ENCODE assay signal across 1 cellular context in the genomic region with DNA sequence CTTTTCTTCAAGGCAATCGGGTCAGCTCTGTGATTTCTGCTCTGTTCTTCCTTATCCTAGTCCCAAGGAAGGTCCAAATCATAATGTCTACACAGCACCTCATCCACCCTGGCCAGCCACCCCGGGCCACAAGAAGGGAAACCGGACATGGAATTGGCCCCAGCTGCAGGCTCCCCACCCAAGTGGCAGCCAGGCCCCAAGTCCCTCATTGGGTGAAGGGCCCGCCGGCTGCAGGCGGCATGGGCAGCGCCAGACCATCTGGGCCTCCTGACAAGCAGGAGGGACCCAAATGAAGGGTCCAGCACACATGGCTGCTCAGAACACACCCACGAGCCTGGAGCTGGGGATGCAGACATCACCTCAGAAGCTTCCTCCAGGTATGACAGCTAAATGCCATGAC.
TF ChIP-seq lines count a peak whose summit lies in the region.

No MANE protein-coding gene starts in this region.

TF ChIP-seq in IMR-90, 13 proteins besides CTCF, POLR2A, EP300 and RAD21:
- no peak for TF ChIP-seq MAZ (IDR thresholded peaks at IDR 0.05; ENCODE audit: borderline replicate concordance, low read depth, low read length)
- TF ChIP-seq, protein P1, sequence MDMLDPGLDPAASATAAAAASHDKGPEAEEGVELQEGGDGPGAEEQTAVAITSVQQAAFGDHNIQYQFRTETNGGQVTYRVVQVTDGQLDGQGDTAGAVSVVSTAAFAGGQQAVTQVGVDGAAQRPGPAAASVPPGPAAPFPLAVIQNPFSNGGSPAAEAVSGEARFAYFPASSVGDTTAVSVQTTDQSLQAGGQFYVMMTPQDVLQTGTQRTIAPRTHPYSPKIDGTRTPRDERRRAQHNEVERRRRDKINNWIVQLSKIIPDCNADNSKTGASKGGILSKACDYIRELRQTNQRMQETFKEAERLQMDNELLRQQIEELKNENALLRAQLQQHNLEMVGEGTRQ (IDR thresholded peaks at IDR 0.05; ENCODE audit: low read depth, low read length): no peak
- no peak for TF ChIP-seq FOS (IDR thresholded peaks at IDR 0.05; ENCODE audit: low read depth, low read length)
- TF ChIP-seq RCOR1 (IDR thresholded peaks at IDR 0.05; ENCODE audit: insufficient replicate concordance, low read length): no peak
- TF ChIP-seq MXI1 (IDR thresholded peaks at IDR 0.05; ENCODE audit: borderline replicate concordance, low read depth, low read length): no peak
- TF ChIP-seq CEBPB (IDR thresholded peaks at IDR 0.05; ENCODE audit: low read depth, low read length): no peak
- no peak for TF ChIP-seq CHD1 (IDR thresholded peaks at IDR 0.05; ENCODE audit: low read depth, low read length)
- TF ChIP-seq, protein P2, sequence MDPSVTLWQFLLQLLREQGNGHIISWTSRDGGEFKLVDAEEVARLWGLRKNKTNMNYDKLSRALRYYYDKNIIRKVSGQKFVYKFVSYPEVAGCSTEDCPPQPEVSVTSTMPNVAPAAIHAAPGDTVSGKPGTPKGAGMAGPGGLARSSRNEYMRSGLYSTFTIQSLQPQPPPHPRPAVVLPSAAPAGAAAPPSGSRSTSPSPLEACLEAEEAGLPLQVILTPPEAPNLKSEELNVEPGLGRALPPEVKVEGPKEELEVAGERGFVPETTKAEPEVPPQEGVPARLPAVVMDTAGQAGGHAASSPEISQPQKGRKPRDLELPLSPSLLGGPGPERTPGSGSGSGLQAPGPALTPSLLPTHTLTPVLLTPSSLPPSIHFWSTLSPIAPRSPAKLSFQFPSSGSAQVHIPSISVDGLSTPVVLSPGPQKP (IDR thresholded peaks at IDR 0.05; ENCODE audit: borderline replicate concordance, low read depth, low read length): no peak
- no peak for TF ChIP-seq MAFK (IDR thresholded peaks at IDR 0.05; ENCODE audit: low read depth, low read length)
- TF ChIP-seq NFE2L2 (IDR thresholded peaks at IDR 0.05; ENCODE audit: low read depth, low read length): no peak
- TF ChIP-seq SMC3 (IDR thresholded peaks at IDR 0.05; ENCODE audit: low read depth, low read length): no peak
